In genomic region chr6:13277231-13277630, GRCh38 we compare ENCODE assay signal across 2 cellular contexts.
TF ChIP-seq lines count a peak whose summit lies in the region.

No MANE protein-coding gene starts in this region.

TF ChIP-seq in HepG2, 621 proteins besides CTCF, POLR2A, EP300 and RAD21:
- TF ChIP-seq ZBTB33 (CRISPR knock-in tag; IDR thresholded peaks at IDR 0.05) (no peak), NR3C1 (CRISPR knock-in tag; IDR thresholded peaks at IDR 0.05) (no peak)

TF ChIP-seq in GM12878, 131 proteins besides CTCF, POLR2A, EP300 and RAD21:
- TF ChIP-seq YY1 (IDR thresholded peaks at IDR 0.05; ENCODE audit: low read depth, low read length): no peak
- no peak for TF ChIP-seq CBX3 (IDR thresholded peaks at IDR 0.05; ENCODE audit: borderline replicate concordance, low read depth)
- TF ChIP-seq ATF7 (IDR thresholded peaks at IDR 0.05; ENCODE audit: low read depth): no peak
- TF ChIP-seq, protein P1, sequence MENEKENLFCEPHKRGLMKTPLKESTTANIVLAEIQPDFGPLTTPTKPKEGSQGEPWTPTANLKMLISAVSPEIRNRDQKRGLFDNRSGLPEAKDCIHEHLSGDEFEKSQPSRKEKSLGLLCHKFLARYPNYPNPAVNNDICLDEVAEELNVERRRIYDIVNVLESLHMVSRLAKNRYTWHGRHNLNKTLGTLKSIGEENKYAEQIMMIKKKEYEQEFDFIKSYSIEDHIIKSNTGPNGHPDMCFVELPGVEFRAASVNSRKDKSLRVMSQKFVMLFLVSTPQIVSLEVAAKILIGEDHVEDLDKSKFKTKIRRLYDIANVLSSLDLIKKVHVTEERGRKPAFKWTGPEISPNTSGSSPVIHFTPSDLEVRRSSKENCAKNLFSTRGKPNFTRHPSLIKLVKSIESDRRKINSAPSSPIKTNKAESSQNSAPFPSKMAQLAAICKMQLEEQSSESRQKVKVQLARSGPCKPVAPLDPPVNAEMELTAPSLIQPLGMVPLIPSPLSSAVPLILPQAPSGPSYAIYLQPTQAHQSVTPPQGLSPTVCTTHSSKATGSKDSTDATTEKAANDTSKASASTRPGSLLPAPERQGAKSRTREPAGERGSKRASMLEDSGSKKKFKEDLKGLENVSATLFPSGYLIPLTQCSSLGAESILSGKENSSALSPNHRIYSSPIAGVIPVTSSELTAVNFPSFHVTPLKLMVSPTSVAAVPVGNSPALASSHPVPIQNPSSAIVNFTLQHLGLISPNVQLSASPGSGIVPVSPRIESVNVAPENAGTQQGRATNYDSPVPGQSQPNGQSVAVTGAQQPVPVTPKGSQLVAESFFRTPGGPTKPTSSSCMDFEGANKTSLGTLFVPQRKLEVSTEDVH (IDR thresholded peaks at IDR 0.05; ENCODE audit: low read depth, partially characterized antibody): no peak
- no peak for TF ChIP-seq RELB (IDR thresholded peaks at IDR 0.05; ENCODE audit: low read depth)
- TF ChIP-seq MTA3 (IDR thresholded peaks at IDR 0.05; ENCODE audit: borderline replicate concordance, low read length): no peak
